In genomic region chr16:11784048-11784780, GRCh38 we compare ENCODE assay signal across 9 cellular contexts. TPM values are rescaled to one million over a fixed set of nuclear protein-coding genes. Genes with fewer than 3 reads are reported as not detected.
DNase-seq lines count a peak whose midpoint lies in the region; ATAC-seq and TF ChIP-seq lines count a peak whose summit lies in the region.
"Had no signal": no experiment of that assay in that cellular context is flagged by ENCODE, and none has a peak within 500 bp of the region (broad histone marks: within the 10 kb centered on the region; RNA-seq: fewer than 3 reads in every experiment).

No MANE protein-coding gene starts in this region.

- peak overlapping the region; percentile 97 for H3K27ac Mint-ChIP-seq in activated CD4-positive, alpha-beta T cell treated with anti-CD3 and anti-CD28 coated beads, Interleukin-2, amount 10 ng/mL, durations not matched to agents 24 days and 14 days
- H3K27ac Mint-ChIP-seq in activated naive CD4-positive, alpha-beta T cell treated with anti-CD3 and anti-CD28 coated beads, Interleukin-2, amount 50 U/mL, for 72 hours: peak overlapping the region; percentile 99

- TF ChIP-seq CTCF in liver (IDR thresholded peaks at IDR 0.05; ENCODE audit: low read depth, low read length, missing input control): no peak
- no peak for TF ChIP-seq CTCF in testis (IDR thresholded peaks at IDR 0.05)

- no peak for TF ChIP-seq RAD21 in liver (IDR thresholded peaks at IDR 0.05)

- intact Hi-C loops in activated CD4-positive, alpha-beta T cell treated with anti-CD3 and anti-CD28 coated beads, Interleukin-2, amount 10 ng/mL, durations not matched to agents 24 days and 14 days (cut with micrococcal nuclease): loop anchor here (5.0 kb wide), 1 partner anchor 1042 kb away; the partner anchor contains the start of gene NUBP1
- intact Hi-C loops in testis (cut with DNase I; ENCODE audit: low total_unique reads): no loop called here

- no peak for DNase-seq in activated CD4-positive, alpha-beta T cell treated with anti-CD3 and anti-CD28 coated beads, Interleukin-2, amount 10 ng/mL, durations not matched to agents 24 days and 14 days
- DNase-seq in activated CD4-positive, alpha-beta T cell treated with anti-CD3 and anti-CD28 coated beads for 4 hours: no peak
- no peak for DNase-seq in activated naive CD4-positive, alpha-beta T cell treated with anti-CD3 and anti-CD28 coated beads, Interleukin-2, amount 50 U/mL, for 72 hours (ENCODE audit: low spot score in 2 of 2)
- DNase-seq in testis (no peak), hypothalamus (lab: John Stamatoyannopoulos, UW) (no peak), NCI-H1436 treated with DMSO at 0.1 percent for 48 hours (lab: John Stamatoyannopoulos, UW) (no peak)
- DNase-seq in activated CD4-positive, CD25-positive, alpha-beta regulatory T cell treated with anti-CD3 and anti-CD28 coated beads, Interleukin-2, amount 50 U/mL, for 72 hours: no peak
- DNase-seq: AML-193 had no signal

- H3K27ac ChIP-seq in liver (ENCODE audit: low read depth in 1 of 2, low read length in 2 of 2): peak overlapping the region; percentile 75 to 90
- peak overlapping the region; percentile 81 to 82 for H3K27ac ChIP-seq in testis

- H3K9me3 ChIP-seq in liver (ENCODE audit: control insufficient read depth in 4 of 4, low read length in 3 of 4) (no peaks in the 10 kb centered on the region), testis (no peaks in the 10 kb centered on the region)

- H3K27me3 Mint-ChIP-seq in activated CD4-positive, alpha-beta T cell treated with anti-CD3 and anti-CD28 coated beads, Interleukin-2, amount 10 ng/mL, durations not matched to agents 24 days and 14 days: no peaks in the 10 kb centered on the region

- peak overlapping the region; percentile 82 for H3K4me3 Mint-ChIP-seq in activated CD4-positive, alpha-beta T cell treated with anti-CD3 and anti-CD28 coated beads, Interleukin-2, amount 10 ng/mL, durations not matched to agents 24 days and 14 days

- no peak overlapping the region for H3K9ac ChIP-seq in liver (ENCODE audit: low read depth in 1 of 2, low read length in 2 of 2)

- peaks cover 23% of the 10 kb centered on the region for H3K36me3 Mint-ChIP-seq in activated CD4-positive, alpha-beta T cell treated with anti-CD3 and anti-CD28 coated beads, Interleukin-2, amount 10 ng/mL, durations not matched to agents 24 days and 14 days (ENCODE audit: low read depth)
- H3K36me3 Mint-ChIP-seq in activated naive CD4-positive, alpha-beta T cell treated with anti-CD3 and anti-CD28 coated beads, Interleukin-2, amount 50 U/mL, for 72 hours: peaks cover 0 to 36% of the 10 kb centered on the region in 2 donors

- no peak for TF ChIP-seq POLR2A in testis (IDR thresholded peaks at IDR 0.05)

- H3K36me3 ChIP-seq in liver (ENCODE audit: control insufficient read depth in 4 of 4, insufficient read depth in 3 of 4, low read depth in 1 of 4, low read length in 3 of 4): peaks cover 1 to 6% (median 3%) of the 10 kb centered on the region in 4 donors
- H3K36me3 ChIP-seq in testis (ENCODE audit: low read depth, missing control alignments): no peaks in the 10 kb centered on the region

- H3K4me1 Mint-ChIP-seq in activated CD4-positive, alpha-beta T cell treated with anti-CD3 and anti-CD28 coated beads, Interleukin-2, amount 10 ng/mL, durations not matched to agents 24 days and 14 days: peaks cover 65% of the 10 kb centered on the region

- 96% methylated on average over 6 of the region's 6 CpGs for WGBS in liver
- 88 to 90% methylated on average over 6 of the region's 6 CpGs for WGBS in testis, 2 donors

- H3K27me3 ChIP-seq in liver (ENCODE audit: control insufficient read depth in 4 of 4, insufficient read depth in 4 of 4, low read length in 3 of 4): no peaks in the 10 kb centered on the region
- no peaks in the 10 kb centered on the region for H3K27me3 ChIP-seq in testis

- no peaks in the 10 kb centered on the region for H3K9me3 Mint-ChIP-seq in activated CD4-positive, alpha-beta T cell treated with anti-CD3 and anti-CD28 coated beads, Interleukin-2, amount 10 ng/mL, durations not matched to agents 24 days and 14 days
- no peaks in the 10 kb centered on the region for H3K9me3 Mint-ChIP-seq in activated naive CD4-positive, alpha-beta T cell treated with anti-CD3 and anti-CD28 coated beads, Interleukin-2, amount 50 U/mL, for 72 hours

- H3K4me1 ChIP-seq in liver (ENCODE audit: control insufficient read depth in 4 of 4, insufficient read depth in 4 of 4, low read length in 3 of 4) (peaks cover 4 to 30% (median 18%) of the 10 kb centered on the region in 4 donors), testis (peaks cover 41% of the 10 kb centered on the region)

- no peak overlapping the region for H3K4me3 ChIP-seq in liver (ENCODE audit: low read depth in 1 of 3, low read length in 3 of 3)
- H3K4me3 ChIP-seq in testis: no peak overlapping the region

- ATAC-seq in activated naive CD4-positive, alpha-beta T cell treated with anti-CD3 and anti-CD28 coated beads, Interleukin-2, amount 50 U/mL, for 72 hours: no peak

TF ChIP-seq in liver, 16 proteins besides CTCF, POLR2A, EP300 and RAD21 (continues in another document):
- no peak for TF ChIP-seq ATF3 (IDR thresholded peaks at IDR 0.05)
- TF ChIP-seq SP1 (IDR thresholded peaks at IDR 0.05): no peak
- TF ChIP-seq TAF1 (conservative IDR thresholded peaks at IDR 0.05): no peak
- TF ChIP-seq, protein P1, sequence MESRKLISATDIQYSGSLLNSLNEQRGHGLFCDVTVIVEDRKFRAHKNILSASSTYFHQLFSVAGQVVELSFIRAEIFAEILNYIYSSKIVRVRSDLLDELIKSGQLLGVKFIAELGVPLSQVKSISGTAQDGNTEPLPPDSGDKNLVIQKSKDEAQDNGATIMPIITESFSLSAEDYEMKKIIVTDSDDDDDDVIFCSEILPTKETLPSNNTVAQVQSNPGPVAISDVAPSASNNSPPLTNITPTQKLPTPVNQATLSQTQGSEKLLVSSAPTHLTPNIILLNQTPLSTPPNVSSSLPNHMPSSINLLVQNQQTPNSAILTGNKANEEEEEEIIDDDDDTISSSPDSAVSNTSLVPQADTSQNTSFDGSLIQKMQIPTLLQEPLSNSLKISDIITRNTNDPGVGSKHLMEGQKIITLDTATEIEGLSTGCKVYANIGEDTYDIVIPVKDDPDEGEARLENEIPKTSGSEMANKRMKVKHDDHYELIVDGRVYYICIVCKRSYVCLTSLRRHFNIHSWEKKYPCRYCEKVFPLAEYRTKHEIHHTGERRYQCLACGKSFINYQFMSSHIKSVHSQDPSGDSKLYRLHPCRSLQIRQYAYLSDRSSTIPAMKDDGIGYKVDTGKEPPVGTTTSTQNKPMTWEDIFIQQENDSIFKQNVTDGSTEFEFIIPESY (IDR thresholded peaks at IDR 0.05): no peak
- TF ChIP-seq, protein P2, sequence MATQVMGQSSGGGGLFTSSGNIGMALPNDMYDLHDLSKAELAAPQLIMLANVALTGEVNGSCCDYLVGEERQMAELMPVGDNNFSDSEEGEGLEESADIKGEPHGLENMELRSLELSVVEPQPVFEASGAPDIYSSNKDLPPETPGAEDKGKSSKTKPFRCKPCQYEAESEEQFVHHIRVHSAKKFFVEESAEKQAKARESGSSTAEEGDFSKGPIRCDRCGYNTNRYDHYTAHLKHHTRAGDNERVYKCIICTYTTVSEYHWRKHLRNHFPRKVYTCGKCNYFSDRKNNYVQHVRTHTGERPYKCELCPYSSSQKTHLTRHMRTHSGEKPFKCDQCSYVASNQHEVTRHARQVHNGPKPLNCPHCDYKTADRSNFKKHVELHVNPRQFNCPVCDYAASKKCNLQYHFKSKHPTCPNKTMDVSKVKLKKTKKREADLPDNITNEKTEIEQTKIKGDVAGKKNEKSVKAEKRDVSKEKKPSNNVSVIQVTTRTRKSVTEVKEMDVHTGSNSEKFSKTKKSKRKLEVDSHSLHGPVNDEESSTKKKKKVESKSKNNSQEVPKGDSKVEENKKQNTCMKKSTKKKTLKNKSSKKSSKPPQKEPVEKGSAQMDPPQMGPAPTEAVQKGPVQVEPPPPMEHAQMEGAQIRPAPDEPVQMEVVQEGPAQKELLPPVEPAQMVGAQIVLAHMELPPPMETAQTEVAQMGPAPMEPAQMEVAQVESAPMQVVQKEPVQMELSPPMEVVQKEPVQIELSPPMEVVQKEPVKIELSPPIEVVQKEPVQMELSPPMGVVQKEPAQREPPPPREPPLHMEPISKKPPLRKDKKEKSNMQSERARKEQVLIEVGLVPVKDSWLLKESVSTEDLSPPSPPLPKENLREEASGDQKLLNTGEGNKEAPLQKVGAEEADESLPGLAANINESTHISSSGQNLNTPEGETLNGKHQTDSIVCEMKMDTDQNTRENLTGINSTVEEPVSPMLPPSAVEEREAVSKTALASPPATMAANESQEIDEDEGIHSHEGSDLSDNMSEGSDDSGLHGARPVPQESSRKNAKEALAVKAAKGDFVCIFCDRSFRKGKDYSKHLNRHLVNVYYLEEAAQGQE (IDR thresholded peaks at IDR 0.05): no peak
- TF ChIP-seq FOXA2 (IDR thresholded peaks at IDR 0.05): no peak
- TF ChIP-seq, protein P3, sequence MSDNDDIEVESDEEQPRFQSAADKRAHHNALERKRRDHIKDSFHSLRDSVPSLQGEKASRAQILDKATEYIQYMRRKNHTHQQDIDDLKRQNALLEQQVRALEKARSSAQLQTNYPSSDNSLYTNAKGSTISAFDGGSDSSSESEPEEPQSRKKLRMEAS (IDR thresholded peaks at IDR 0.05): no peak
- no peak for TF ChIP-seq EGR1 (IDR thresholded peaks at IDR 0.05; ENCODE audit: low read depth in 2 of 2)
- no peak for TF ChIP-seq HNF4G (IDR thresholded peaks at IDR 0.05)
- TF ChIP-seq HNF4A (conservative IDR thresholded peaks at IDR 0.05): no peak
- no peak for TF ChIP-seq RXRA (IDR thresholded peaks at IDR 0.05)
- no peak for TF ChIP-seq GABPA (IDR thresholded peaks at IDR 0.05 in 1 of 2, conservative IDR thresholded peaks at IDR 0.05 in 1 of 2)

RNA-seq across cellular contexts. Expression of gene ZC3H7A, which starts 12.8 kb away (rescaled TPM):
- total RNA-seq in activated CD4-positive, alpha-beta T cell treated with anti-CD3 and anti-CD28 coated beads, Interleukin-2, amount 10 ng/mL, durations not matched to agents 24 days and 14 days: 58.3 and 64.1 TPM in 2 replicates
- total RNA-seq in activated naive CD4-positive, alpha-beta T cell treated with anti-CD3 and anti-CD28 coated beads, Interleukin-2, amount 50 U/mL, for 72 hours: 100 to 1,000 TPM; 108 to 150 TPM
- 10 to 100 TPM; 33.3 to 37.7 TPM for total RNA-seq in liver
- polyA plus RNA-seq in liver: 10 to 100 TPM; 12.4 to 16.1 TPM
- total RNA-seq in testis: 10 to 100 TPM; 41.4 to 48.8 TPM
- polyA plus RNA-seq in testis (ENCODE audit: insufficient read depth, low read depth, low replicate concordance): 24.6 TPM

RNA-seq across cellular contexts. Expression of gene TXNDC11, which starts 41.6 kb away (rescaled TPM):
- 41.7 and 43.6 TPM in 2 replicates for total RNA-seq in activated CD4-positive, alpha-beta T cell treated with anti-CD3 and anti-CD28 coated beads, Interleukin-2, amount 10 ng/mL, durations not matched to agents 24 days and 14 days
- 10 to 100 TPM; 26.3 to 32.9 TPM for total RNA-seq in activated naive CD4-positive, alpha-beta T cell treated with anti-CD3 and anti-CD28 coated beads, Interleukin-2, amount 50 U/mL, for 72 hours
- 10 to 100 TPM; 26.4 to 61.1 TPM for total RNA-seq in liver
- 10 to 100 TPM; 35.9 to 63.5 TPM for polyA plus RNA-seq in liver
- 10 to 100 TPM; 42.3 to 45.3 TPM for total RNA-seq in testis
- 34.4 TPM for polyA plus RNA-seq in testis (ENCODE audit: insufficient read depth, low read depth, low replicate concordance)
